Comparison of ENCODE assay signal across 25 cellular contexts in the genomic region with DNA sequence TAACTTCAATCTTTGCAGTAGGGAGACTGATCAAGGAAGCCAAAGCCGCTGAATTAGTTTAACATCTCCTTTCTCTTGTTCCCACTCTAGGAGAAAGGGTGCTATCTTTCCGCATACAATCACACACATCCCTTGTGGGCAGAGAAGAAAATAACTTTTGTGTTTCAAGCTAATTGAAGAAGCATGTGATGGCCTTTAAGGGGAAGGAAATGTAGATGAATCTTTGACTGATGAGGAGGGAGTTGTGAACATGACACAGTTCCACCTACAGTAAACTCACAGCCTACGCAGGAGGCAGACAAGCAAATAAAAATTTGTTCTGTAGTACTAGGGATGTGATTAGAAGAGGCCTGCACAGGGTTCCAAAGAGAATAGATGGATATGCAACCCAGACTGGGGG. TPM values are rescaled to one million over a fixed set of nuclear protein-coding genes. Genes with fewer than 3 reads are reported as not detected.
"Had no signal": no experiment of that assay in that cellular context is flagged by ENCODE, and none has a peak within 500 bp of the region (broad histone marks: within the 10 kb centered on the region; RNA-seq: fewer than 3 reads in every experiment).

No MANE protein-coding gene starts in this region.

- ATAC-seq: activated T-cell treated with anti-CD3 and anti-CD28 coated beads, Interleukin-2, amount 50 U/mL, for 4 hours; activated T-helper 17 cell treated with anti-CD3 and anti-CD28 coated beads, Interleukin-2, amount 50 U/mL, for 72 hours; Panc1; T-cell had no signal

- H3K27me3 ChIP-seq: SJSA1 had no signal

- H3K4me3 ChIP-seq: SJSA1 had no signal

- H3K36me3 ChIP-seq: SJSA1 had no signal

- H3K9me3 ChIP-seq: SJSA1 had no signal

- H3K4me1 ChIP-seq: SJSA1 had no signal

- H3K27ac ChIP-seq: SJSA1 had no signal

- DNase-seq: activated B cell treated with CpG ODN at 0.5 μM for 24 hours; activated CD4-positive, alpha-beta memory T cell treated with anti-CD3 and anti-CD28 coated beads for 36 hours; activated CD4-positive, alpha-beta T cell treated with anti-CD3 and anti-CD28 coated beads for 1 hour; activated CD4-positive, alpha-beta T cell treated with anti-CD3 and anti-CD28 coated beads, Interleukin-2, amount 10 ng/mL, durations not matched to agents 24 days and 14 days; activated CD8-positive, alpha-beta memory T cell treated with anti-CD3 and anti-CD28 coated beads for 24 hours; activated gamma-delta T cell; activated naive CD4-positive, alpha-beta T cell treated with anti-CD3 and anti-CD28 coated beads for 36 hours; activated T-cell treated with anti-CD3 and anti-CD28 coated beads, Interleukin-2, amount 50 U/mL, for 4 hours; Karpas-422; MM.1S; NCI-H1092; NCI-H1417; NCI-H1930; NCI-H2171; NCI-H2227 treated with DMSO at 0.1 percent for 48 hours; NCI-H510A; NCI-H526 treated with DMSO at 0.1 percent for 48 hours; OCI-M1; SHP77; T-cell; T-helper 2 cell; T1000 had no signal

RNA-seq across cellular contexts. Expression of a gene that starts 14.7 kb away (rescaled TPM):
- total RNA-seq: activated B cell treated with CpG ODN at 0.5 μM for 24 hours; activated CD4-positive, alpha-beta memory T cell treated with anti-CD3 and anti-CD28 coated beads for 36 hours; activated CD4-positive, alpha-beta T cell treated with anti-CD3 and anti-CD28 coated beads, Interleukin-2, amount 10 ng/mL, durations not matched to agents 24 days and 14 days; activated naive CD4-positive, alpha-beta T cell treated with anti-CD3 and anti-CD28 coated beads for 36 hours; activated T-cell treated with anti-CD3 and anti-CD28 coated beads, Interleukin-2, amount 50 U/mL, for 4 hours; activated T-helper 17 cell treated with anti-CD3 and anti-CD28 coated beads, Interleukin-2, amount 50 U/mL, for 72 hours; SJSA1; T-cell had no signal

RNA-seq across cellular contexts. Expression of a gene that starts 58.9 kb away (rescaled TPM):
- total RNA-seq: activated B cell treated with CpG ODN at 0.5 μM for 24 hours; activated CD4-positive, alpha-beta memory T cell treated with anti-CD3 and anti-CD28 coated beads for 36 hours; activated CD4-positive, alpha-beta T cell treated with anti-CD3 and anti-CD28 coated beads, Interleukin-2, amount 10 ng/mL, durations not matched to agents 24 days and 14 days; activated naive CD4-positive, alpha-beta T cell treated with anti-CD3 and anti-CD28 coated beads for 36 hours; activated T-cell treated with anti-CD3 and anti-CD28 coated beads, Interleukin-2, amount 50 U/mL, for 4 hours; activated T-helper 17 cell treated with anti-CD3 and anti-CD28 coated beads, Interleukin-2, amount 50 U/mL, for 72 hours; T-cell had no signal
